Comparison of ENCODE assay signal across 23 cellular contexts in the genomic region with DNA sequence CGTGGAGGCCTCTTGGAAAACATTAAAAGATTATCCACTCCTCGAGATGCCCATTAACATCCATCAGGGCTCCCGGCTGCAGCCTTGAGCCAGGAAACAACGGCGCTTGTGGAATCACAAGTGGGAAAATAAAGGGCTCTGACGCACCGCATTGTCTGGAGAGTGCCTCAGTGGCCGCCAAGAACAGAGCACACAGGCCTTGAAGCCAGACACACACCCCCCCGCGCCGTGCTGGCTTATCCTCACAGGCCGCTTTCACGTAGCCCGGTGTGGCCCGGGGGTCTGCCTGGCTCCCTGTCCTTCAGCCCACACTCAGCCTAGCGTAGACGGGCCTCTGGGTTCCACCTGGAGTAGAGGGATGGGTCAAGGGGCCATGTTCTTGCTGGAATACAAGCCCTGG.
DNase-seq lines count a peak whose midpoint lies in the region; ATAC-seq and TF ChIP-seq lines count a peak whose summit lies in the region.
"Had no signal": no experiment of that assay in that cellular context is flagged by ENCODE, and none has a peak within 500 bp of the region (broad histone marks: within the 10 kb centered on the region; RNA-seq: fewer than 3 reads in every experiment).

No MANE protein-coding gene starts in this region.

- DNase-seq in NCI-H187 treated with DMSO at 0.1 percent for 48 hours (lab: John Stamatoyannopoulos, UW): peak; percentile 45
- no peak for DNase-seq in NCI-H187 (lab: John Stamatoyannopoulos, UW)
- peak in 41 of 56 donors; percentile 11 to 87 (median 55) for DNase-seq in amygdala (lab: John Stamatoyannopoulos, UW)
- DNase-seq in mesenteric fat pad (ENCODE audit: low spot score): peak; percentile 82
- DNase-seq in superior temporal gyrus (ENCODE audit: extremely low spot score): peak; percentile 22
- DNase-seq in sigmoid colon: no peak
- no peak for DNase-seq in hepatic stellate cell (ENCODE audit: low spot score)
- DNase-seq: activated CD4-positive, alpha-beta T cell treated with anti-CD3 and anti-CD28 coated beads, Interleukin-2, amount 10 ng/mL, durations not matched to agents 7 days and 5 days; activated naive CD4-positive, alpha-beta T cell treated with anti-CD3 and anti-CD28 coated beads for 36 hours; amniotic stem cell; CD4-positive, alpha-beta T cell; central memory CD4-positive, alpha-beta T cell; dermis blood vessel endothelial cell; mammary epithelial cell; NCI-H2171 treated with DMSO at 0.1 percent for 48 hours; NCI-H82; occipital lobe; stimulated activated CD4-positive, alpha-beta T cell treated with anti-CD3 and anti-CD28 coated beads, Interleukin-4, amount 100 ng/mL, for 4 hours; stimulated activated naive CD8-positive, alpha-beta T cell treated with anti-CD3 and anti-CD28 coated beads, Interleukin-15, Interleukin-2, amounts not matched to agents 100 U/mL and 50 U/mL, for 24 hours; thyroid gland had no signal

- H3K36me3 ChIP-seq in sigmoid colon: no peaks in the 10 kb centered on the region
- H3K36me3 ChIP-seq: thyroid gland had no signal

- peaks cover 0 to 9% (median 0%) of the 10 kb centered on the region in 4 donors for H3K4me1 ChIP-seq in sigmoid colon
- H3K4me1 ChIP-seq: thyroid gland had no signal

- no peak for TF ChIP-seq CTCF in sigmoid colon (IDR thresholded peaks at IDR 0.05)

- no peak overlapping the region for H3K27ac ChIP-seq in sigmoid colon
- H3K27ac ChIP-seq: 22Rv1, thyroid gland had no signal

- 88 to 90% methylated on average over 17 of the region's 17 CpGs for WGBS in sigmoid colon, 2 donors

- no peak for ATAC-seq in HG02642 (IDR thresholded peaks at IDR 0.05; ENCODE audit: poor library complexity, unreplicated experiment)
- ATAC-seq: Right ventricle myocardium inferior; stimulated activated naive CD8-positive, alpha-beta T cell treated with anti-CD3 and anti-CD28 coated beads, Interleukin-15, Interleukin-2, amounts not matched to agents 100 U/mL and 50 U/mL, for 24 hours had no signal

- intact Hi-C loops in sigmoid colon (cut with DNase I): no loop called here

- H3K4me3 ChIP-seq in sigmoid colon: no peak overlapping the region
- H3K4me3 ChIP-seq: thyroid gland had no signal

- TF ChIP-seq POLR2A in sigmoid colon (IDR thresholded peaks at IDR 0.05): no peak

- peaks cover 0 to 30% (median 5%) of the 10 kb centered on the region in 3 donors for H3K27me3 ChIP-seq in sigmoid colon
- H3K27me3 ChIP-seq: thyroid gland had no signal

- no peak for TF ChIP-seq EP300 in sigmoid colon (IDR thresholded peaks at IDR 0.05)

- no peaks in the 10 kb centered on the region for H3K9me3 ChIP-seq in sigmoid colon
- H3K9me3 ChIP-seq: thyroid gland had no signal

Comparison
In these comparisons a context has a peak if more than half of its experiments do, and no peak if none do; other contexts are left out.
1. DNase-seq: peak in NCI-H187 treated with DMSO at 0.1 percent for 48 hours (single experiment), amygdala (41 of 56), mesenteric fat pad (single experiment) and superior temporal gyrus (single experiment); none in NCI-H187 (0 of 2), sigmoid colon (single experiment) and hepatic stellate cell (single experiment).